8 cellular contexts compared by ENCODE assay signal in the genomic region with DNA sequence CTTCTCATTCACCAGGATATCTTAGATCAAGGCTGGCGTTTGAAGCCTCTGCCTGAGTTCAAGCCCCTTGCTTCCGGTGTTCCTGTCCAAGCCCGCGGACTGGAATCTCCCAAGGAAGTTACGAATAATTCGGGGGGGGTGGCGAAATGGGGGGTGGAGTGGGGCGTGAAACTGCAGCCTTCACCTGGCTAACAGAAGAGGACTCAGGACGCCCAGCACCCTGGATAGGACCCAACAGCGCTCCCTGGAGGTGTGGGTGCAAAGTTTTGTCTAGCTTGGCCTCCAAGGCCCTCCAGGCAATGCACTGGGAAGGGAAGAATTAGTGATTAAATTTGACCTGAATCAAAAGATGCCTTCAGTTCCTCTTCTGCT. TPM values are rescaled to one million over a fixed set of nuclear protein-coding genes. Genes with fewer than 3 reads are reported as not detected.
DNase-seq lines count a peak whose midpoint lies in the region; ATAC-seq and TF ChIP-seq lines count a peak whose summit lies in the region.

No MANE protein-coding gene starts in this region.

- no peaks in the 10 kb centered on the region for H3K36me3 ChIP-seq in effector memory CD4-positive, alpha-beta T cell (ENCODE audit: control insufficient read depth, insufficient read depth, low read length)

- H3K27me3 ChIP-seq in effector memory CD4-positive, alpha-beta T cell (replicated peaks; ENCODE audit: control insufficient read depth, insufficient read depth, low read length, poor library complexity, severe bottlenecking) = no peaks in the 10 kb centered on the region

- H3K4me3 Mint-ChIP-seq in activated CD8-positive, alpha-beta T cell treated with anti-CD3 and anti-CD28 coated beads, Interleukin-2, amount 10 ng/mL, durations not matched to agents 7 days and 5 days = peak overlapping the region; percentile 93
- peak overlapping the region; percentile 80 for H3K4me3 Mint-ChIP-seq in mesothelial cell of epicardium

- peak overlapping the region; percentile 82 for H3K4me3 ChIP-seq in effector memory CD4-positive, alpha-beta T cell (ENCODE audit: insufficient read depth, low read depth, low read length, poor library complexity, severe bottlenecking)

- H3K27me3 Mint-ChIP-seq in activated CD8-positive, alpha-beta T cell treated with anti-CD3 and anti-CD28 coated beads, Interleukin-2, amount 10 ng/mL, durations not matched to agents 7 days and 5 days (ENCODE audit: low read depth) = peaks cover 4% of the 10 kb centered on the region
- peaks cover 2% of the 10 kb centered on the region for H3K27me3 Mint-ChIP-seq in mesothelial cell of epicardium (ENCODE audit: low read depth)

- POLR2A ChIA-PET in activated CD8-positive, alpha-beta T cell treated with anti-CD3 and anti-CD28 coated beads, Interleukin-2, amount 10 ng/mL, durations not matched to agents 7 days and 5 days (lab: Charles Lee) = interaction anchor here (0.7 to 3.1 kb wide), 7 partner anchors 11 to 421 kb away, joined by 3 to 22 read pairs (median 5); no protein-coding TSS in a partner anchor

- peak; percentile 83 for DNase-seq in DMS153 treated with DMSO at 0.1 percent for 48 hours (lab: John Stamatoyannopoulos, UW; ENCODE audit: unreplicated experiment)
- DNase-seq in NCI-H69 (lab: John Stamatoyannopoulos, UW) = peak; percentile 25
- peak; percentile 88 for DNase-seq in activated CD8-positive, alpha-beta T cell treated with anti-CD3 and anti-CD28 coated beads, Interleukin-2, amount 10 ng/mL, durations not matched to agents 7 days and 5 days
- peak; percentile 60 to 76 (median 69) for DNase-seq in effector memory CD4-positive, alpha-beta T cell
- peak; percentile 38 to 73 for DNase-seq in mesothelial cell of epicardium (ENCODE audit: low spot score in 2 of 2, unreplicated experiment in 2 of 2)
- DNase-seq in stimulated activated CD8-positive, alpha-beta memory T cell treated with anti-CD3 and anti-CD28 coated beads, Interleukin-15, amount 100 ng/mL, for 4 hours (ENCODE audit: low read depth in 2 of 2) = peak; percentile 61 to 64
- DNase-seq in foreskin melanocyte = no peak

- H3K9me3 ChIP-seq in effector memory CD4-positive, alpha-beta T cell (ENCODE audit: control insufficient read depth, low read length) = no peaks in the 10 kb centered on the region

- peaks cover 44% of the 10 kb centered on the region for H3K4me1 Mint-ChIP-seq in activated CD8-positive, alpha-beta T cell treated with anti-CD3 and anti-CD28 coated beads, Interleukin-2, amount 10 ng/mL, durations not matched to agents 7 days and 5 days (ENCODE audit: low read depth)
- H3K4me1 Mint-ChIP-seq in mesothelial cell of epicardium = peaks cover 39% of the 10 kb centered on the region

- CTCF ChIA-PET in activated CD8-positive, alpha-beta T cell treated with anti-CD3 and anti-CD28 coated beads, Interleukin-2, amount 10 ng/mL, durations not matched to agents 7 days and 5 days (lab: Charles Lee) = interaction anchor here (0.7 to 4.1 kb wide), 69 partner anchors 10 to 887 kb away, joined by 3 to 51 read pairs (median 4); no protein-coding TSS in a partner anchor

- peak; percentile 30 for ATAC-seq in HG02973 (IDR thresholded peaks at IDR 0.05; ENCODE audit: unreplicated experiment)
- peak; percentile 38 for ATAC-seq in activated CD8-positive, alpha-beta T cell treated with anti-CD3 and anti-CD28 coated beads, Interleukin-2, amount 10 ng/mL, durations not matched to agents 7 days and 5 days

- H3K9me3 Mint-ChIP-seq in activated CD8-positive, alpha-beta T cell treated with anti-CD3 and anti-CD28 coated beads, Interleukin-2, amount 10 ng/mL, durations not matched to agents 7 days and 5 days (ENCODE audit: insufficient read depth) = no peaks in the 10 kb centered on the region
- no peaks in the 10 kb centered on the region for H3K9me3 Mint-ChIP-seq in mesothelial cell of epicardium

- peak overlapping the region; percentile 97 for H3K27ac Mint-ChIP-seq in activated CD8-positive, alpha-beta T cell treated with anti-CD3 and anti-CD28 coated beads, Interleukin-2, amount 10 ng/mL, durations not matched to agents 7 days and 5 days
- H3K27ac Mint-ChIP-seq in mesothelial cell of epicardium = peak overlapping the region; percentile 90

- TF ChIP-seq CTCF in mesothelial cell of epicardium (IDR thresholded peaks at IDR 0.05; ENCODE audit: unreplicated experiment) = peak; percentile 45

- peak overlapping the region; percentile 80 for H3K27ac ChIP-seq in effector memory CD4-positive, alpha-beta T cell (ENCODE audit: insufficient read depth, low read length, poor library complexity, severe bottlenecking)

- peaks cover 28% of the 10 kb centered on the region for H3K36me3 Mint-ChIP-seq in activated CD8-positive, alpha-beta T cell treated with anti-CD3 and anti-CD28 coated beads, Interleukin-2, amount 10 ng/mL, durations not matched to agents 7 days and 5 days (ENCODE audit: low read depth)
- H3K36me3 Mint-ChIP-seq in mesothelial cell of epicardium = no peaks in the 10 kb centered on the region

- H3K4me1 ChIP-seq in effector memory CD4-positive, alpha-beta T cell (ENCODE audit: control insufficient read depth, insufficient read depth, low read length, poor library complexity, severe bottlenecking) = peaks cover 22% of the 10 kb centered on the region

RNA-seq across cellular contexts. Expression of gene TRIB2, which starts 0.9 kb away (rescaled TPM):
- 10 to 100 TPM; 52.7 to 57.7 TPM for total RNA-seq in activated CD8-positive, alpha-beta T cell treated with anti-CD3 and anti-CD28 coated beads, Interleukin-2, amount 10 ng/mL, durations not matched to agents 7 days and 5 days
- total RNA-seq in mesothelial cell of epicardium = 21.1 to 25.4 TPM (median 23.7 TPM) in 3 replicates
